In genomic region chr17:73323622-73324455, GRCh38 we compare ENCODE assay signal across 2 cellular contexts.
TF ChIP-seq lines count a peak whose summit lies in the region.

No MANE protein-coding gene starts in this region.

TF ChIP-seq in SK-N-SH, 30 proteins besides CTCF, POLR2A, EP300 and RAD21 (continued from another document):
- TF ChIP-seq MAX (IDR thresholded peaks at IDR 0.05; ENCODE audit: low read depth) (no peak), USF1 (IDR thresholded peaks at IDR 0.05; ENCODE audit: borderline replicate concordance, low read depth) (no peak), YY1 (IDR thresholded peaks at IDR 0.05; ENCODE audit: low read depth) (no peak), FOXM1 (IDR thresholded peaks at IDR 0.05; ENCODE audit: low read depth) (no peak), EZH2phosphoT487 (IDR thresholded peaks at IDR 0.05; ENCODE audit: borderline replicate concordance, low read depth) (no peak), NFIC (IDR thresholded peaks at IDR 0.05; ENCODE audit: borderline replicate concordance) (no peak), RCOR1 (IDR thresholded peaks at IDR 0.05; ENCODE audit: low read length) (no peak), MEF2A (IDR thresholded peaks at IDR 0.05; ENCODE audit: borderline replicate concordance, low read depth) (no peak), GABPA (IDR thresholded peaks at IDR 0.05; ENCODE audit: low read depth) (no peak)

TF ChIP-seq in SK-N-SH treated with all-trans-retinoic acid at 6 μM for 48 hours, 23 proteins besides CTCF, POLR2A, EP300 and RAD21 (continued from another document):
- no peak for TF ChIP-seq POU6F1 (CRISPR knock-in tag; IDR thresholded peaks at IDR 0.05; ENCODE audit: borderline replicate concordance, low read depth)
- TF ChIP-seq ESRRG (CRISPR knock-in tag; IDR thresholded peaks at IDR 0.05): no peak
- no peak for TF ChIP-seq ZFP30 (CRISPR knock-in tag; IDR thresholded peaks at IDR 0.05)
- TF ChIP-seq ARNTL (CRISPR knock-in tag; IDR thresholded peaks at IDR 0.05; ENCODE audit: borderline replicate concordance, low read depth): no peak
- TF ChIP-seq RARB (CRISPR knock-in tag; IDR thresholded peaks at IDR 0.05): no peak
- TF ChIP-seq ZNF70 (CRISPR knock-in tag; IDR thresholded peaks at IDR 0.05): no peak
- no peak for TF ChIP-seq CSRNP3 (CRISPR knock-in tag; IDR thresholded peaks at IDR 0.05)
- TF ChIP-seq ISL1 (CRISPR knock-in tag; IDR thresholded peaks at IDR 0.05): no peak
- TF ChIP-seq SNAI2 (CRISPR knock-in tag; IDR thresholded peaks at IDR 0.05): no peak
- no peak for TF ChIP-seq CSDC2 (CRISPR knock-in tag; IDR thresholded peaks at IDR 0.05)
- no peak for TF ChIP-seq OSR1 (CRISPR knock-in tag; IDR thresholded peaks at IDR 0.05)
- no peak for TF ChIP-seq ZNF8 (CRISPR knock-in tag; IDR thresholded peaks at IDR 0.05)
- no peak for TF ChIP-seq TCF4 (CRISPR knock-in tag; IDR thresholded peaks at IDR 0.05; ENCODE audit: borderline replicate concordance)
- TF ChIP-seq ZC3H10 (CRISPR knock-in tag; IDR thresholded peaks at IDR 0.05): no peak
- TF ChIP-seq PPARA (CRISPR knock-in tag; IDR thresholded peaks at IDR 0.05; ENCODE audit: borderline replicate concordance): no peak
- TF ChIP-seq ZFP3 (CRISPR knock-in tag; IDR thresholded peaks at IDR 0.05): no peak
- TF ChIP-seq CREB5 (CRISPR knock-in tag; IDR thresholded peaks at IDR 0.05; ENCODE audit: low read depth): no peak
- no peak for TF ChIP-seq PATZ1 (CRISPR knock-in tag; IDR thresholded peaks at IDR 0.05; ENCODE audit: borderline replicate concordance)
- no peak for TF ChIP-seq GLIS3 (CRISPR knock-in tag; IDR thresholded peaks at IDR 0.05)
